ENCODE assay signal across 10 cellular contexts in the genomic region with DNA sequence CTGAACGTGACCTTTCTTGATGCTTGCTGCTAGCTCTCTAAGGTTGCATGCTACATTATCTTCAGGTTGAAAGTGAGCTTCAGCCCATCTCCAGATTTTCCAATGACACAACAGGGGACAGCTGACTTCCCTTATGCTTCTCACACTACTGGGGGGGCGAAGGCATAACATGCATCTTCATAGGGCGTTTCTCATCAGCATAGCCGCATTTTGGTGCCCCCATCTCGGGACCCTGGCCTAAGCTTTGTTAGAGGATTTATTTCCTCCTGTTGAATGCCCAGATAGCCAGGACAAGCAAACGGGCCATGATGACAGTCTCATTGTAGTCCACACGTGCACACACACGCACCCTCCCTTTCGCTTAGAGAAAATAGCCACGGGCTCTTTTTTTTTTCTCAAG. TPM values are rescaled to one million over a fixed set of nuclear protein-coding genes. Genes with fewer than 3 reads are reported as not detected.
DNase-seq lines count a peak whose midpoint lies in the region; ATAC-seq, FAIRE-seq and TF ChIP-seq lines count a peak whose summit lies in the region.
"Had no signal": no experiment of that assay in that cellular context is flagged by ENCODE, and none has a peak within 500 bp of the region (broad histone marks: within the 10 kb centered on the region; RNA-seq: fewer than 3 reads in every experiment).

No MANE protein-coding gene starts in this region.

- WGBS in A549 (ENCODE audit: missing lambda C conversion rate): 82% methylated on average over 10 of the region's 10 CpGs

- intact Hi-C loops in left ventricle myocardium inferior (cut with micrococcal nuclease): no loop called here

- H3K27me3 ChIP-seq in left ventricle myocardium inferior (ENCODE audit: low read depth) (peaks cover 7% of the 10 kb centered on the region), parathyroid adenoma (ENCODE audit: control insufficient read depth, insufficient read depth, low read length) (no peaks in the 10 kb centered on the region)

- CTCF ChIA-PET in A549 (lab: Yijun Ruan, JAX): interaction anchor here (0.6 kb wide), 1 partner anchor 430 kb away, joined by 4 read pairs; no protein-coding TSS in a partner anchor

- POLR2A ChIA-PET in A549 (lab: Yijun Ruan, JAX): interaction anchor here (0.6 kb wide), 1 partner anchor 103 kb away, joined by 3 read pairs; no protein-coding TSS in a partner anchor

- TF ChIP-seq CTCF in A549 (IDR thresholded peaks at IDR 0.05) (no peak), VCaP (conservative IDR thresholded peaks at IDR 0.05) (no peak), left ventricle myocardium inferior (IDR thresholded peaks at IDR 0.05; ENCODE audit: borderline replicate concordance) (no peak), parathyroid adenoma (IDR thresholded peaks at IDR 0.05) (no peak)

- ATAC-seq in A549 (peak in 1 of 2 experiments; percentile 22; a peak in 1 of 6 replicates), HG03378 (IDR thresholded peaks at IDR 0.05; ENCODE audit: unreplicated experiment) (no peak)

- no peaks in the 10 kb centered on the region for H3K9me3 ChIP-seq in A549
- no peaks in the 10 kb centered on the region for H3K9me3 ChIP-seq in left ventricle myocardium inferior (replicated peaks)
- no peaks in the 10 kb centered on the region for H3K9me3 ChIP-seq in parathyroid adenoma (ENCODE audit: control insufficient read depth, low read length)

- DNase-seq in A549 (ENCODE audit: low read depth in 1 of 2, low spot score in 1 of 2) (no peak), left ventricle myocardium inferior (no peak), NCI-H446 (lab: John Stamatoyannopoulos, UW) (no peak), NAMALWA (ENCODE audit: low spot score) (no peak), kidney glomerular epithelial cell (lab: John Stamatoyannopoulos, UW) (no peak)
- DNase-seq: activated T-cell treated with anti-CD3 and anti-CD28 coated beads for 4 hours, T-helper 9 cell had no signal

- H3K4me2 ChIP-seq in A549 (peak overlapping the region; percentile 89; the same call in 2 of the 3 replicates), parathyroid adenoma (ENCODE audit: low read length) (no peak overlapping the region)

- no peaks in the 10 kb centered on the region for H3K79me2 ChIP-seq in parathyroid adenoma

- peak overlapping the region; percentile 75 for H2AFZ ChIP-seq in parathyroid adenoma

- H3K9ac ChIP-seq in parathyroid adenoma: no peak overlapping the region

- no peak for TF ChIP-seq EP300 in A549 (IDR thresholded peaks at IDR 0.05)

- no peaks in the 10 kb centered on the region; the same call in 2 of the 3 replicates for H3K4me1 ChIP-seq in A549
- H3K4me1 ChIP-seq in left ventricle myocardium inferior: peaks cover 12% of the 10 kb centered on the region
- peaks cover 2% of the 10 kb centered on the region for H3K4me1 ChIP-seq in parathyroid adenoma

- H3K36me3 ChIP-seq in left ventricle myocardium inferior (no peaks in the 10 kb centered on the region), parathyroid adenoma (ENCODE audit: control insufficient read depth, insufficient read depth, low read length) (no peaks in the 10 kb centered on the region)

- TF ChIP-seq RAD21 in A549 (conservative IDR thresholded peaks at IDR 0.05 in 1 of 2, IDR thresholded peaks at IDR 0.05 in 1 of 2): no peak

- FAIRE-seq in A549 (lab: Jason Lieb, UNC): no peak

- H3K27ac ChIP-seq in A549 (no peak overlapping the region), VCaP (peak overlapping the region; percentile 47), left ventricle myocardium inferior (replicated peaks) (peak overlapping the region; percentile 39), parathyroid adenoma (no peak overlapping the region)

- H3K4me3 ChIP-seq in A549: no peak overlapping the region
- H3K4me3 ChIP-seq in left ventricle myocardium inferior: peak overlapping the region; percentile 67
- H3K4me3 ChIP-seq in parathyroid adenoma (ENCODE audit: low read depth, low read length): no peak overlapping the region

- TF ChIP-seq POLR2A in A549 (IDR thresholded peaks at IDR 0.05; ENCODE audit: low read length): no peak

TF ChIP-seq in A549, 52 proteins besides CTCF, POLR2A, EP300 and RAD21:
- TF ChIP-seq, protein P1, sequence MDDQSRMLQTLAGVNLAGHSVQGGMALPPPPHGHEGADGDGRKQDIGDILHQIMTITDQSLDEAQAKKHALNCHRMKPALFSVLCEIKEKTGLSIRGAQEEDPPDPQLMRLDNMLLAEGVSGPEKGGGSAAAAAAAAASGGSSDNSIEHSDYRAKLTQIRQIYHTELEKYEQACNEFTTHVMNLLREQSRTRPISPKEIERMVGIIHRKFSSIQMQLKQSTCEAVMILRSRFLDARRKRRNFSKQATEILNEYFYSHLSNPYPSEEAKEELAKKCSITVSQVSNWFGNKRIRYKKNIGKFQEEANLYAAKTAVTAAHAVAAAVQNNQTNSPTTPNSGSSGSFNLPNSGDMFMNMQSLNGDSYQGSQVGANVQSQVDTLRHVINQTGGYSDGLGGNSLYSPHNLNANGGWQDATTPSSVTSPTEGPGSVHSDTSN (IDR thresholded peaks at IDR 0.05): no peak
- TF ChIP-seq NR3C1 (IDR thresholded peaks at IDR 0.05) (no peak), RNF2 (IDR thresholded peaks at IDR 0.05; ENCODE audit: borderline replicate concordance, low read depth) (no peak), CBX8 (IDR thresholded peaks at IDR 0.05) (no peak), RARB (CRISPR knock-in tag; IDR thresholded peaks at IDR 0.05) (no peak), HOXA7 (CRISPR knock-in tag; IDR thresholded peaks at IDR 0.05) (no peak), SMC3 (IDR thresholded peaks at IDR 0.05) (no peak)
TF ChIP-seq in A549: peak in this region for 0.

RNA-seq across cellular contexts. Expression of a gene that starts 30.7 kb away (rescaled TPM):
- polyA plus RNA-seq in A549 (2011; rRNA removed) (2.2 and 2.6 TPM in 2 replicates), A549 (2017; fragmentation: RNase III; extraction: RNeasy Plus Mini Kit Qiagen cat#74134 plus additional on column Dnase treatment) (0.85 to 2.0 TPM (median 1.2 TPM) in 3 replicates)
- 0.40 and 0.42 TPM in 2 replicates for polyA plus RNA-seq in A549 (2012; cell fraction: cytosol; rRNA removed)
- polyA plus RNA-seq in A549 (2012; cell fraction: nucleus; rRNA removed): 0.15 and 0.37 TPM in 2 replicates
- polyA minus RNA-seq in A549 (2011; rRNA and poly(A)+ RNA removed): 3.6 and 5.0 TPM in 2 replicates
- total RNA-seq in left ventricle myocardium inferior: 67.4 TPM

Comparison
In these comparisons a context has a peak if more than half of its experiments do, and no peak if none do; other contexts are left out.
1. H3K27ac ChIP-seq: peak in VCaP (single experiment) and left ventricle myocardium inferior (single experiment); none in A549 (0 of 2) and parathyroid adenoma (single experiment).